Comparison of ENCODE assay signal across 18 cellular contexts in the genomic region with DNA sequence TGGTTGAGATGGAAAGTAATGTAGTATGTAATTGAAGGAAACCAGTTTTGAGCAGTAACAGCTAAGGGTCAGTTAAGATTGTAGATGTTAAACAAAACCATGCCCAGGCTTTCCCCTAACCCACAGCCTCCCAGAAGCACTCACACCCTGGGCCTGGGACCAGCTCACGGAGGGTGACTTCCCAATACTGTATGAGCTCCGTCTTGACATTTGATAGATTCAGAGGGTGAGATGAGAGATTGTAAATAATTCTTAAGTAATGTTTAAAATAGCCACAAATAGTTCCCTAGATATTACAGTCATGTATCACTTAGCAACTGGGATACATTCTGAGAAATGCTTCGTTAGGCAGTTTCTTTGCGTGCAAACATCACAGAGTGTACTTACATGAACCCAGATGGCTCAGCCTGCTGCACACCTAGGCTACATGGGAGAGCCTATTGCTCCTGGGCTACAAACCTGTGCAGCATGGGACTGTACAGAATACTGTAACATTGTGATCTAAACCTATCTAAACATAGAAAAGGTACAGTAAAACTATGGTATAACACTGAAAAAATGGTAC.
DNase-seq lines count a peak whose midpoint lies in the region; ATAC-seq, FAIRE-seq and TF ChIP-seq lines count a peak whose summit lies in the region.
"Had no signal": no experiment of that assay in that cellular context is flagged by ENCODE, and none has a peak within 500 bp of the region (broad histone marks: within the 10 kb centered on the region; RNA-seq: fewer than 3 reads in every experiment).

No MANE protein-coding gene starts in this region.

- ATAC-seq in gastroesophageal sphincter = no peak
- ATAC-seq: HCT116 had no signal

- H3K27me3 ChIP-seq in gastroesophageal sphincter (no peaks in the 10 kb centered on the region), skeletal muscle tissue (ENCODE audit: control insufficient read depth in 3 of 3, insufficient read depth in 3 of 3, low read length in 3 of 3) (no peaks in the 10 kb centered on the region), tibial nerve (no peaks in the 10 kb centered on the region)
- H3K27me3 ChIP-seq: BE2C had no signal

- H3K9me3 ChIP-seq in gastroesophageal sphincter = no peaks in the 10 kb centered on the region
- H3K9me3 ChIP-seq in skeletal muscle tissue (ENCODE audit: control insufficient read depth in 3 of 3, low read length in 3 of 3) = no peaks in the 10 kb centered on the region
- no peaks in the 10 kb centered on the region for H3K9me3 ChIP-seq in tibial nerve
- H3K9me3 ChIP-seq: BE2C had no signal

- no peak overlapping the region for H3K9ac ChIP-seq in skeletal muscle tissue (ENCODE audit: low read depth in 1 of 3, low read length in 3 of 3)

- DNase-seq in H54 (ENCODE audit: insufficient read length, low spot score) = no peak
- DNase-seq in NCI-H2171 (lab: John Stamatoyannopoulos, UW) = peak; percentile 9
- no peak for DNase-seq in NCI-H510A (lab: John Stamatoyannopoulos, UW)
- DNase-seq in epidermal melanocyte (ENCODE audit: insufficient read length, low spot score) = no peak
- DNase-seq in tibial nerve (ENCODE audit: low spot score in 2 of 2) = no peak
- DNase-seq: BE2C; CD4-positive, alpha-beta memory T cell; DND-41; GDM1 had no signal

- peak; percentile 36 for FAIRE-seq in H54 (lab: Jason Lieb, UNC)
- FAIRE-seq: A204.1, GM12892, GM19239, H1 had no signal

- H3K36me3 ChIP-seq in gastroesophageal sphincter (no peaks in the 10 kb centered on the region), skeletal muscle tissue (ENCODE audit: control insufficient read depth in 3 of 3, insufficient read depth in 3 of 3, low read length in 3 of 3) (no peaks in the 10 kb centered on the region), tibial nerve (no peaks in the 10 kb centered on the region)
- H3K36me3 ChIP-seq: BE2C had no signal

- peak overlapping the region in 3 of 4 donors; percentile 65 to 71 (median 70) for H3K27ac ChIP-seq in gastroesophageal sphincter
- H3K27ac ChIP-seq in skeletal muscle tissue (ENCODE audit: low read depth, low read length) = peak overlapping the region; percentile 26
- no peak overlapping the region for H3K27ac ChIP-seq in tibial nerve
- H3K27ac ChIP-seq: C4-2B, HL-60 had no signal

- H3K4me1 ChIP-seq in gastroesophageal sphincter (peaks cover 0 to 22% (median 0%) of the 10 kb centered on the region in 3 donors), skeletal muscle tissue (ENCODE audit: control insufficient read depth in 3 of 3, insufficient read depth in 3 of 3, low read length in 3 of 3) (peaks cover 6 to 28% (median 6%) of the 10 kb centered on the region in 3 donors), tibial nerve (peaks cover 0 to 5% (median 0%) of the 10 kb centered on the region in 4 donors)

- WGBS in gastroesophageal sphincter (ENCODE audit: low coverage in 1 of 2), 2 donors = 9 to 38% methylated on average over 4 of the region's 4 CpGs
- 86 to 93% methylated on average over 4 of the region's 4 CpGs for WGBS in tibial nerve, 2 donors

- TF ChIP-seq CTCF in gastroesophageal sphincter (IDR thresholded peaks at IDR 0.05) = no peak
- TF ChIP-seq CTCF in tibial nerve (IDR thresholded peaks at IDR 0.05) = no peak

- H3K4me3 ChIP-seq in gastroesophageal sphincter = no peak overlapping the region
- no peak overlapping the region for H3K4me3 ChIP-seq in skeletal muscle tissue (ENCODE audit: low read length in 3 of 3)
- no peak overlapping the region for H3K4me3 ChIP-seq in tibial nerve

- TF ChIP-seq POLR2A in H54 (IDR thresholded peaks at IDR 0.05; ENCODE audit: low read depth, low read length) (no peak), gastroesophageal sphincter (IDR thresholded peaks at IDR 0.05) (no peak), tibial nerve (IDR thresholded peaks at IDR 0.05) (no peak)

- TF ChIP-seq EP300 in gastroesophageal sphincter (IDR thresholded peaks at IDR 0.05) (no peak), tibial nerve (IDR thresholded peaks at IDR 0.05) (no peak)

Comparison
In these comparisons a context has a peak if more than half of its experiments do, and no peak if none do; other contexts are left out.
1. H3K27ac ChIP-seq: peak in gastroesophageal sphincter (3 of 4) and skeletal muscle tissue (single experiment); none in tibial nerve (0 of 4).